ENCODE assay signal across 9 cellular contexts in the genomic region with DNA sequence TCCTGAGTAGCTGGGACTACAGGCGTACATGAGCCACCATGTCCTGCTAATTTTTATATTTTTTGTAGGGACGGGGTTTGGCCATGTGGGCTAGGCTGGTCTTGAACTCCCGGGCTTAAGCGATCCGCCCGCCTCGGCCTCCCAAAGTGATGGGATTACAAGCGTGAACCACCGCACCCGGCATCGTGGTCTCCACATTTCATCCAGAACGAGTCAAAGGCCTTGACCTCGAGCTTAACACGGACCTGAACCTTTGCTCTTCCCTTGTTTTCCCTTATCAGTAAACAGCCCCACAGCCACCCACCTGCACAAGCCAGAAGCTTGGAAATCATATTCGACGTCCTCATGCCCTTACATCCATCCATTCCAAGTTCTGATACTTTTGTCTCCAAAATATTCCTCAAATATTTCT. TPM values are rescaled to one million over a fixed set of nuclear protein-coding genes. Genes with fewer than 3 reads are reported as not detected.
DNase-seq lines count a peak whose midpoint lies in the region; ATAC-seq, FAIRE-seq and TF ChIP-seq lines count a peak whose summit lies in the region.
"Had no signal": no experiment of that assay in that cellular context is flagged by ENCODE, and none has a peak within 500 bp of the region (broad histone marks: within the 10 kb centered on the region; RNA-seq: fewer than 3 reads in every experiment).

No MANE protein-coding gene starts in this region.

- no peak for TF ChIP-seq CTCF in CD8-positive, alpha-beta T cell (IDR thresholded peaks at IDR 0.05)
- no peak for TF ChIP-seq CTCF in neutrophil (IDR thresholded peaks at IDR 0.05)

- no peak for ATAC-seq in CD8-positive, alpha-beta T cell
- ATAC-seq in GM19467 (IDR thresholded peaks at IDR 0.05; ENCODE audit: unreplicated experiment), result no peak

- H3K4me1 Mint-ChIP-seq in CD8-positive, alpha-beta T cell (ENCODE audit: low read depth), result peaks cover 40% of the 10 kb centered on the region

- POLR2A ChIA-PET in CD8-positive, alpha-beta T cell (lab: Charles Lee), result interaction anchor here (2.3 kb wide), 1 partner anchor 216 kb away, joined by 12 read pairs; a partner anchor contains a TSS

- H3K4me3 ChIP-seq in CD8-positive, alpha-beta T cell (ENCODE audit: low read depth, low read length), result peak overlapping the region; percentile 59
- H3K4me3 ChIP-seq in NT2/D1 (ENCODE audit: insufficient read length, low read depth) (peak overlapping the region; percentile 96), endocrine pancreas (ENCODE audit: control insufficient read depth, insufficient read depth, low read length) (peak overlapping the region; percentile 76), neutrophil (ENCODE audit: low read depth in 1 of 2, low read length in 1 of 2) (peak overlapping the region; percentile 84 to 88)

- FAIRE-seq in frontal cortex (lab: Jason Lieb, UNC), result no peak
- FAIRE-seq: endometrium had no signal

- no peaks in the 10 kb centered on the region for H3K27me3 ChIP-seq in CD8-positive, alpha-beta T cell (ENCODE audit: insufficient read depth, low read length)
- no peaks in the 10 kb centered on the region for H3K27me3 ChIP-seq in NT2/D1 (ENCODE audit: insufficient read depth, insufficient read length)
- no peaks in the 10 kb centered on the region for H3K27me3 ChIP-seq in endocrine pancreas (ENCODE audit: control insufficient read depth, insufficient read depth, low read length)
- no peaks in the 10 kb centered on the region for H3K27me3 ChIP-seq in neutrophil

- peak overlapping the region; percentile 99 for H3K4me3 Mint-ChIP-seq in CD8-positive, alpha-beta T cell

- no peaks in the 10 kb centered on the region for H3K27me3 Mint-ChIP-seq in CD8-positive, alpha-beta T cell (ENCODE audit: low read depth)

- H3K9ac ChIP-seq in NT2/D1 (ENCODE audit: insufficient read length, low read depth), result peak overlapping the region; percentile 93
- H3K9ac ChIP-seq in endocrine pancreas (ENCODE audit: control insufficient read depth, insufficient read depth, low read length), result peak overlapping the region; percentile 100

- CTCF ChIA-PET in CD8-positive, alpha-beta T cell (lab: Charles Lee), result no interaction called here

- H3K9me3 ChIP-seq in CD8-positive, alpha-beta T cell (ENCODE audit: low read length), result no peaks in the 10 kb centered on the region
- H3K9me3 ChIP-seq in NT2/D1 (ENCODE audit: insufficient read depth, low read length) (no peaks in the 10 kb centered on the region), endocrine pancreas (ENCODE audit: control insufficient read depth, low read length) (no peaks in the 10 kb centered on the region), neutrophil (no peaks in the 10 kb centered on the region)

- H3K36me3 ChIP-seq in CD8-positive, alpha-beta T cell (ENCODE audit: insufficient read depth, low read length), result no peaks in the 10 kb centered on the region
- peaks cover 10% of the 10 kb centered on the region for H3K36me3 ChIP-seq in NT2/D1 (ENCODE audit: insufficient read depth, insufficient read length, low read length)
- no peaks in the 10 kb centered on the region for H3K36me3 ChIP-seq in endocrine pancreas (ENCODE audit: control insufficient read depth, insufficient read depth, low read length)
- H3K36me3 ChIP-seq in neutrophil, result peaks cover 5% of the 10 kb centered on the region

- peaks cover 18% of the 10 kb centered on the region for H3K36me3 Mint-ChIP-seq in CD8-positive, alpha-beta T cell

- peak overlapping the region; percentile 76 for H3K27ac ChIP-seq in CD8-positive, alpha-beta T cell (ENCODE audit: low read depth, low read length)
- H3K27ac ChIP-seq in neutrophil, result peak overlapping the region; percentile 93

- DNase-seq in CD8-positive, alpha-beta T cell, result no peak
- DNase-seq in NT2/D1 (ENCODE audit: low read depth, low spot score), result no peak
- no peak for DNase-seq in medulla oblongata (ENCODE audit: extremely low spot score)
- no peak for DNase-seq in frontal cortex (ENCODE audit: low spot score in 2 of 2)
- DNase-seq in A172 (ENCODE audit: low spot score), result no peak

- no peaks in the 10 kb centered on the region for H3K9me3 Mint-ChIP-seq in CD8-positive, alpha-beta T cell

- H3K27ac Mint-ChIP-seq in CD8-positive, alpha-beta T cell, result peak overlapping the region; percentile 100

- intact Hi-C loops in CD8-positive, alpha-beta T cell (cut with DNase I, micrococcal nuclease), result no loop called here

- peaks cover 30% of the 10 kb centered on the region for H3K4me1 ChIP-seq in CD8-positive, alpha-beta T cell (ENCODE audit: insufficient read depth, low read length)
- H3K4me1 ChIP-seq in NT2/D1 (ENCODE audit: insufficient read depth, insufficient read length), result peaks cover 7% of the 10 kb centered on the region
- no peaks in the 10 kb centered on the region for H3K4me1 ChIP-seq in endocrine pancreas (ENCODE audit: control insufficient read depth, insufficient read depth, low read length)
- peaks cover 42 to 49% of the 10 kb centered on the region in 2 experiments for H3K4me1 ChIP-seq in neutrophil (ENCODE audit: control insufficient read depth in 1 of 2, insufficient read depth in 1 of 2, low read depth in 1 of 2, low read length in 1 of 2)

RNA-seq across cellular contexts. Expression of a gene that starts 1.3 kb away (rescaled TPM):
- total RNA-seq in CD8-positive, alpha-beta T cell, result 10 to 100 TPM; 39.2 to 48.3 TPM
- 19.2 TPM for total RNA-seq in frontal cortex
- 12.1 and 15.1 TPM in 2 replicates for total RNA-seq in A172 (2014; rRNA removed; shearing (Covaris generic))
